Comparison of ENCODE assay signal across 16 cellular contexts in genomic region chr20:41862476-41862875, GRCh38.
"Had no signal": no experiment of that assay in that cellular context is flagged by ENCODE, and none has a peak within 500 bp of the region (broad histone marks: within the 10 kb centered on the region; RNA-seq: fewer than 3 reads in every experiment).

No MANE protein-coding gene starts in this region.

- ATAC-seq: effector memory CD8-positive, alpha-beta T cell; heart left ventricle; left lobe of liver; psoas muscle; sciatic nerve; stimulated activated naive B cell treated with anti-CD40 and anti-IgM and Interleukin-4, amounts not matched to agents 10 μg/mL and 1 μg/mL and 100 μg/mL, for 72 hours; stimulated activated naive CD8-positive, alpha-beta T cell treated with anti-CD3 and anti-CD28 coated beads, Interleukin-15, amount 100 ng/mL, for 72 hours had no signal

- H3K27ac ChIP-seq: heart left ventricle, neutrophil, psoas muscle, thoracic aorta, transverse colon had no signal

- H3K27ac Mint-ChIP-seq: dendritic cell treated with granulocyte-macrophage colony-stimulating factor and Interleukin-4, amounts not matched to agents 40 ng/mL and 50 ng/mL, for 4 days; effector memory CD8-positive, alpha-beta T cell; nephron; stimulated activated naive B cell treated with anti-CD40 and anti-IgM and Interleukin-4, amounts not matched to agents 10 μg/mL and 1 μg/mL and 100 μg/mL, for 72 hours; stimulated activated naive CD8-positive, alpha-beta T cell treated with anti-CD3 and anti-CD28 coated beads, Interleukin-15, amount 100 ng/mL, for 72 hours had no signal

- H3K4me1 Mint-ChIP-seq: nephron; stimulated activated naive B cell treated with anti-CD40 and anti-IgM and Interleukin-4, amounts not matched to agents 10 μg/mL and 1 μg/mL and 100 μg/mL, for 72 hours; stimulated activated naive CD8-positive, alpha-beta T cell treated with anti-CD3 and anti-CD28 coated beads, Interleukin-15, amount 100 ng/mL, for 72 hours had no signal

- DNase-seq: cerebellar nuclear complex; effector memory CD8-positive, alpha-beta T cell; heart left ventricle; midbrain; psoas muscle; stimulated activated CD4-positive, alpha-beta T cell treated with anti-CD3 and anti-CD28 coated beads, Interleukin-2, amount 100 ng/mL, for 24 hours; stimulated activated CD4-positive, alpha-beta T cell treated with anti-CD3 and anti-CD28 coated beads, Interleukin-4, amount 100 ng/mL, for 4 hours; stimulated activated naive B cell treated with anti-CD40 and anti-IgM and Interleukin-4, amounts not matched to agents 10 μg/mL and 1 μg/mL and 100 μg/mL, for 72 hours; stimulated activated naive CD8-positive, alpha-beta T cell treated with anti-CD3 and anti-CD28 coated beads, Interleukin-15, amount 100 ng/mL, for 72 hours; transverse colon had no signal

- H3K36me3 Mint-ChIP-seq: stimulated activated naive B cell treated with anti-CD40 and anti-IgM and Interleukin-4, amounts not matched to agents 10 μg/mL and 1 μg/mL and 100 μg/mL, for 72 hours had no signal

- H3K4me1 ChIP-seq: heart left ventricle, psoas muscle, transverse colon had no signal

- H3K4me3 Mint-ChIP-seq: dendritic cell treated with granulocyte-macrophage colony-stimulating factor and Interleukin-4, amounts not matched to agents 40 ng/mL and 50 ng/mL, for 4 days; effector memory CD8-positive, alpha-beta T cell; nephron; stimulated activated naive B cell treated with anti-CD40 and anti-IgM and Interleukin-4, amounts not matched to agents 10 μg/mL and 1 μg/mL and 100 μg/mL, for 72 hours; stimulated activated naive CD8-positive, alpha-beta T cell treated with anti-CD3 and anti-CD28 coated beads, Interleukin-15, amount 100 ng/mL, for 72 hours had no signal

- H3K27me3 ChIP-seq: neutrophil, transverse colon had no signal

- H3K4me3 ChIP-seq: heart left ventricle, psoas muscle, thoracic aorta, transverse colon had no signal

- H3K9me3 ChIP-seq: neutrophil, thoracic aorta, transverse colon had no signal

- H3K36me3 ChIP-seq: heart left ventricle, neutrophil, thoracic aorta, transverse colon had no signal

- H3K27me3 Mint-ChIP-seq: dendritic cell treated with granulocyte-macrophage colony-stimulating factor and Interleukin-4, amounts not matched to agents 40 ng/mL and 50 ng/mL, for 4 days; stimulated activated naive CD8-positive, alpha-beta T cell treated with anti-CD3 and anti-CD28 coated beads, Interleukin-15, amount 100 ng/mL, for 72 hours had no signal
